In genomic region chr6:13328076-13328874, GRCh38 we compare ENCODE assay signal across 8 cellular contexts. TPM values are rescaled to one million over a fixed set of nuclear protein-coding genes. Genes with fewer than 3 reads are reported as not detected.
DNase-seq lines count a peak whose midpoint lies in the region; ATAC-seq and TF ChIP-seq lines count a peak whose summit lies in the region.

TSS of gene TBC1D7 (minus strand) at chr6:13328537. CDS start at chr6:13326898, 1,639 bp downstream.

- H3K4me3 ChIP-seq in OCI-LY3 (ENCODE audit: low read length) (peak within 1 kb of the TSS; percentile 94), epithelial cell of esophagus (ENCODE audit: low read length) (peak within 1 kb of the TSS; percentile 97), mucosa of descending colon (peak within 1 kb of the TSS; percentile 59)

- peak within 1 kb of the TSS; percentile 74 for H3K27ac ChIP-seq in OCI-LY3 (ENCODE audit: low read length)

- H3K4me1 ChIP-seq in OCI-LY3 (ENCODE audit: low read length) (peaks cover 13% of the 10 kb centered on the region), mucosa of descending colon (ENCODE audit: low read depth) (peaks cover 8% of the 10 kb centered on the region)

- no peaks in the 10 kb centered on the region; the same call in 1 of the 2 replicates for H3K79me2 ChIP-seq in OCI-LY3 (ENCODE audit: low read length)

- peak within 1 kb of the TSS; percentile 87 for H3K4me2 ChIP-seq in OCI-LY3 (ENCODE audit: low read length)

- DNase-seq in DMS 273 treated with DMSO at 0.1 percent for 48 hours (lab: John Stamatoyannopoulos, UW) (peak; percentile 84), HuH-7.5 (ENCODE audit: low spot score) (peak; percentile 69), activated T-cell treated with anti-CD3 and anti-CD28 coated beads for 24 hours (ENCODE audit: low read depth) (peak; percentile 90), epithelial cell of esophagus (ENCODE audit: low read depth) (peak; percentile 93), mucosa of descending colon (peak; percentile 93 to 97 (median 96))
- peak; percentile 90 for DNase-seq in stimulated activated CD8-positive, alpha-beta memory T cell treated with anti-CD3 and anti-CD28 coated beads, Interleukin-4, amount 100 ng/mL, for 24 hours (ENCODE audit: low read depth)

- TF ChIP-seq CTCF in OCI-LY3 (IDR thresholded peaks at IDR 0.05; ENCODE audit: low read depth, low read length) (no peak), epithelial cell of esophagus (IDR thresholded peaks at IDR 0.05; ENCODE audit: insufficient read depth, low read depth, low read length, missing control alignments) (peak; percentile 41), mucosa of descending colon (IDR thresholded peaks at IDR 0.05) (no peak)

- H3K36me3 ChIP-seq in OCI-LY3 (replicated peaks; ENCODE audit: low read depth, low read length), result no peaks in the 10 kb centered on the region
- no peaks in the 10 kb centered on the region for H3K36me3 ChIP-seq in mucosa of descending colon (ENCODE audit: low read depth)

- no peaks in the 10 kb centered on the region for H4K20me1 ChIP-seq in OCI-LY3 (ENCODE audit: insufficient read depth, low read length)

- ATAC-seq in GM21526 (IDR thresholded peaks at IDR 0.05; ENCODE audit: low FRiP score, unreplicated experiment) (peak; percentile 78), mucosa of descending colon (peak; percentile 97)

- H3K9ac ChIP-seq in OCI-LY3 (ENCODE audit: low read length), result peak within 1 kb of the TSS; percentile 91

- peak within 1 kb of the TSS; percentile 94 for H2AFZ ChIP-seq in OCI-LY3 (ENCODE audit: low read depth, low read length)

- H3K9me3 ChIP-seq in OCI-LY3 (ENCODE audit: insufficient read depth, low read length) (no peaks in the 10 kb centered on the region), mucosa of descending colon (no peaks in the 10 kb centered on the region)

- no peaks in the 10 kb centered on the region for H3K27me3 ChIP-seq in OCI-LY3 (ENCODE audit: low read depth, low read length)

- intact Hi-C loops in mucosa of descending colon (cut with DNase I, micrococcal nuclease), result no loop called here

RNA-seq across cellular contexts. Expression of gene TBC1D7, which starts in this region (rescaled TPM):
- total RNA-seq in mucosa of descending colon, result 10 to 100 TPM; 14.0 to 25.7 (median 22.4) TPM

Comparison
In these comparisons a context has a peak if more than half of its experiments do, and no peak if none do; other contexts are left out.
1. Peak in every context shown above with its lines: DNase-seq, ATAC-seq, H3K4me3 ChIP-seq and H3K27ac ChIP-seq.